15 cellular contexts compared by ENCODE assay signal in genomic region chr2:232451645-232452044, GRCh38. TPM values are rescaled to one million over a fixed set of nuclear protein-coding genes. Genes with fewer than 3 reads are reported as not detected.
"Had no signal": no experiment of that assay in that cellular context is flagged by ENCODE, and none has a peak within 500 bp of the region (broad histone marks: within the 10 kb centered on the region; RNA-seq: fewer than 3 reads in every experiment).

No MANE protein-coding gene starts in this region.

RNA-seq across cellular contexts. Expression of gene ALPI, which starts 4.3 kb away (rescaled TPM):
- total RNA-seq: activated B cell treated with CpG ODN at 0.5 μM for 24 hours; activated CD4-positive, alpha-beta memory T cell treated with anti-CD3 and anti-CD28 coated beads for 36 hours; activated CD4-positive, alpha-beta T cell treated with anti-CD3 and anti-CD28 coated beads, Interleukin-2, amount 10 ng/mL, durations not matched to agents 24 days and 14 days; activated CD8-positive, alpha-beta memory T cell treated with anti-CD3 and anti-CD28 coated beads for 36 hours; activated CD8-positive, alpha-beta T cell treated with anti-CD3 and anti-CD28 coated beads for 36 hours; activated naive CD4-positive, alpha-beta T cell treated with anti-CD3 and anti-CD28 coated beads for 36 hours; activated naive CD8-positive, alpha-beta T cell treated with anti-CD3 and anti-CD28 coated beads, Interleukin-2, amount 10 ng/mL, durations not matched to agents 7 days and 5 days; activated T-cell treated with anti-CD3 and anti-CD28 coated beads, Interleukin-2, amount 50 U/mL, for 4 hours; activated T-cell treated with anti-CD3 and anti-CD28 coated beads, Interleukin-2, amount 50 U/mL, for 72 hours; activated T-helper 1 cell treated with anti-CD3 and anti-CD28 coated beads, Interleukin-12 subunit alpha, Interleukin-12 subunit beta, Interleukin-2, Interleukin-4 antibody, amounts not matched to agents 30 ng/mL and 10 ng/mL and 1 ng/mL, durations not matched to agents 14 hours and 24 hours and 36 hours; activated T-helper 17 cell treated with anti-CD3 and anti-CD28 coated beads, Interleukin-2, amount 50 U/mL, for 72 hours; ascending aorta; bronchial epithelial cell; cardiac muscle cell had no signal
- polyA plus RNA-seq: cardiac muscle cell had no signal

RNA-seq across cellular contexts. Expression of gene ECEL1, which starts 36.0 kb away (rescaled TPM):
- total RNA-seq: activated B cell treated with CpG ODN at 0.5 μM for 24 hours; activated naive CD8-positive, alpha-beta T cell treated with anti-CD3 and anti-CD28 coated beads, Interleukin-2, amount 10 ng/mL, durations not matched to agents 7 days and 5 days; activated T-helper 1 cell treated with anti-CD3 and anti-CD28 coated beads, Interleukin-12 subunit alpha, Interleukin-12 subunit beta, Interleukin-2, Interleukin-4 antibody, amounts not matched to agents 30 ng/mL and 10 ng/mL and 1 ng/mL, durations not matched to agents 14 hours and 24 hours and 36 hours; activated T-helper 17 cell treated with anti-CD3 and anti-CD28 coated beads, Interleukin-2, amount 50 U/mL, for 72 hours; bronchial epithelial cell had no signal

RNA-seq across cellular contexts. Expression of gene ALPG, which starts 45.0 kb away (rescaled TPM):
- total RNA-seq: activated B cell treated with CpG ODN at 0.5 μM for 24 hours; activated CD4-positive, alpha-beta memory T cell treated with anti-CD3 and anti-CD28 coated beads for 36 hours; activated CD4-positive, alpha-beta T cell treated with anti-CD3 and anti-CD28 coated beads, Interleukin-2, amount 10 ng/mL, durations not matched to agents 24 days and 14 days; activated CD8-positive, alpha-beta memory T cell treated with anti-CD3 and anti-CD28 coated beads for 36 hours; activated CD8-positive, alpha-beta T cell treated with anti-CD3 and anti-CD28 coated beads for 36 hours; activated naive CD4-positive, alpha-beta T cell treated with anti-CD3 and anti-CD28 coated beads for 36 hours; activated naive CD8-positive, alpha-beta T cell treated with anti-CD3 and anti-CD28 coated beads, Interleukin-2, amount 10 ng/mL, durations not matched to agents 7 days and 5 days; activated T-cell treated with anti-CD3 and anti-CD28 coated beads, Interleukin-2, amount 50 U/mL, for 4 hours; activated T-cell treated with anti-CD3 and anti-CD28 coated beads, Interleukin-2, amount 50 U/mL, for 72 hours; activated T-helper 1 cell treated with anti-CD3 and anti-CD28 coated beads, Interleukin-12 subunit alpha, Interleukin-12 subunit beta, Interleukin-2, Interleukin-4 antibody, amounts not matched to agents 30 ng/mL and 10 ng/mL and 1 ng/mL, durations not matched to agents 14 hours and 24 hours and 36 hours; activated T-helper 17 cell treated with anti-CD3 and anti-CD28 coated beads, Interleukin-2, amount 50 U/mL, for 72 hours; ascending aorta; bronchial epithelial cell; cardiac muscle cell had no signal
- polyA plus RNA-seq: adipose tissue, cardiac muscle cell had no signal
